25 cellular contexts compared by ENCODE assay signal in genomic region chr2:192578780-192579179, GRCh38.
"Had no signal": no experiment of that assay in that cellular context is flagged by ENCODE, and none has a peak within 500 bp of the region (broad histone marks: within the 10 kb centered on the region; RNA-seq: fewer than 3 reads in every experiment).

No MANE protein-coding gene starts in this region.

- H3K27ac ChIP-seq: adrenal gland, ascending aorta, brain microvascular endothelial cell, neutrophil, ovary, prostate gland, right atrium auricular region, thoracic aorta had no signal

- H3K9me3 Mint-ChIP-seq: activated T-helper 2 cell treated with anti-CD3 and anti-CD28 coated beads, Interferon-gamma antibody, Interleukin-2, Interleukin-4, amounts not matched to agents 10 μg/mL and 5 μg/mL and 100 μg/mL, durations not matched to agents 14 hours and 24 hours and 36 hours; nephron had no signal

- H3K4me1 Mint-ChIP-seq: central memory CD8-positive, alpha-beta T cell; immature natural killer cell; nephron; WTC11 had no signal

- H3K4me3 ChIP-seq: adrenal gland, ascending aorta, ovary, prostate gland, right atrium auricular region, thoracic aorta had no signal

- H3K9me3 ChIP-seq: adrenal gland, ascending aorta, neutrophil, ovary, prostate gland, right atrium auricular region, thoracic aorta had no signal

- DNase-seq: activated naive CD4-positive, alpha-beta T cell; activated T-cell treated with anti-CD3 and anti-CD28 coated beads, Interleukin-2, amount 50 U/mL, for 1 hour; adrenal gland; brain microvascular endothelial cell; effector memory CD4-positive, alpha-beta T cell; foreskin melanocyte; immature natural killer cell; kidney glomerular epithelial cell; mesenchymal stem cell; ovary; stimulated activated CD4-positive, alpha-beta T cell treated with anti-CD3 and anti-CD28 coated beads, Interleukin-4, amount 100 ng/mL, for 24 hours; stimulated activated naive CD4-positive, alpha-beta T cell treated with Interleukin-2 at 50 U/mL for 16 hours had no signal

- H3K36me3 Mint-ChIP-seq: activated naive CD8-positive, alpha-beta T cell; immature natural killer cell; WTC11 had no signal

- H3K27ac Mint-ChIP-seq: activated naive CD8-positive, alpha-beta T cell; activated T-helper 2 cell treated with anti-CD3 and anti-CD28 coated beads, Interferon-gamma antibody, Interleukin-2, Interleukin-4, amounts not matched to agents 10 μg/mL and 5 μg/mL and 100 μg/mL, durations not matched to agents 14 hours and 24 hours and 36 hours; immature natural killer cell; nephron; WTC11 had no signal

- H3K4me3 Mint-ChIP-seq: activated naive CD8-positive, alpha-beta T cell; central memory CD8-positive, alpha-beta T cell; immature natural killer cell; nephron; WTC11 had no signal

- FAIRE-seq: colon, TTC549 had no signal

- H3K27me3 Mint-ChIP-seq: activated naive CD8-positive, alpha-beta T cell; central memory CD8-positive, alpha-beta T cell had no signal

- H3K27me3 ChIP-seq: adrenal gland, ascending aorta, brain microvascular endothelial cell, neutrophil, ovary, right atrium auricular region had no signal

- ATAC-seq: esophagus mucosa, WTC11 had no signal

- H3K36me3 ChIP-seq: adrenal gland, ascending aorta, brain microvascular endothelial cell, neutrophil, ovary, prostate gland, right atrium auricular region, thoracic aorta had no signal

- H3K4me1 ChIP-seq: adrenal gland, ascending aorta, prostate gland, right atrium auricular region had no signal
